Comparison of ENCODE assay signal across 8 cellular contexts in genomic region chr22:43000441-43001175, GRCh38. TPM values are rescaled to one million over a fixed set of nuclear protein-coding genes. Genes with fewer than 3 reads are reported as not detected.
DNase-seq lines count a peak whose midpoint lies in the region; ATAC-seq and TF ChIP-seq lines count a peak whose summit lies in the region.

No MANE protein-coding gene starts in this region.

- H3K9me3 Mint-ChIP-seq in T-helper 1 cell treated with Interleukin-12 subunit alpha and Interleukin-12 subunit beta and Interleukin-4 antibody, amounts not matched to agents 30 μg/mL and 1 μg/mL, for 36 hours, result no peaks in the 10 kb centered on the region

- peak overlapping the region; percentile 43 to 68 (median 61) for H3K27ac ChIP-seq in esophagus muscularis mucosa (replicated peaks in 1 of 4)

- intact Hi-C loops in esophagus muscularis mucosa (cut with DNase I), result no loop called here

- H3K9me3 ChIP-seq in esophagus muscularis mucosa, result no peaks in the 10 kb centered on the region

- H3K27me3 Mint-ChIP-seq in T-helper 1 cell treated with Interleukin-12 subunit alpha and Interleukin-12 subunit beta and Interleukin-4 antibody, amounts not matched to agents 30 μg/mL and 1 μg/mL, for 36 hours (ENCODE audit: low read depth), result no peaks in the 10 kb centered on the region

- TF ChIP-seq CTCF in GM13977 (IDR thresholded peaks at IDR 0.05; ENCODE audit: extremely low read depth, insufficient read depth, missing control alignments) (no peak), esophagus muscularis mucosa (IDR thresholded peaks at IDR 0.05) (no peak)

- H3K27ac Mint-ChIP-seq in T-helper 1 cell treated with Interleukin-12 subunit alpha and Interleukin-12 subunit beta and Interleukin-4 antibody, amounts not matched to agents 30 μg/mL and 1 μg/mL, for 36 hours, result peak overlapping the region; percentile 37

- DNase-seq in GM13977 (ENCODE audit: low spot score) (peak; percentile 43), esophagus muscularis mucosa (ENCODE audit: extremely low spot score) (no peak), NCI-H128 (lab: John Stamatoyannopoulos, UW; ENCODE audit: unreplicated experiment) (no peak), SHP77 (lab: John Stamatoyannopoulos, UW) (no peak), NCI-H82 (lab: John Stamatoyannopoulos, UW) (no peak)
- peak; percentile 66 for DNase-seq in stimulated activated CD4-positive, alpha-beta T cell treated with anti-CD3 and anti-CD28 coated beads, Interleukin-1b, Interleukin-23, amount 100 ng/mL, for 48 hours

- peaks cover 59% of the 10 kb centered on the region for H3K4me1 Mint-ChIP-seq in T-helper 1 cell treated with Interleukin-12 subunit alpha and Interleukin-12 subunit beta and Interleukin-4 antibody, amounts not matched to agents 30 μg/mL and 1 μg/mL, for 36 hours (ENCODE audit: low read depth)

- in situ Hi-C loops in GM13977 (cut with MboI; ENCODE audit: low pct_unique_long_range_greater_than_20kb, low sequenced_read_pairs, unreplicated experiment), result no loop called here

- H3K4me3 Mint-ChIP-seq in T-helper 1 cell treated with Interleukin-12 subunit alpha and Interleukin-12 subunit beta and Interleukin-4 antibody, amounts not matched to agents 30 μg/mL and 1 μg/mL, for 36 hours, result peak overlapping the region; percentile 6

- H3K36me3 ChIP-seq in esophagus muscularis mucosa, result no peaks in the 10 kb centered on the region

- H3K4me3 ChIP-seq in esophagus muscularis mucosa, result no peak overlapping the region

- H3K36me3 Mint-ChIP-seq in T-helper 1 cell treated with Interleukin-12 subunit alpha and Interleukin-12 subunit beta and Interleukin-4 antibody, amounts not matched to agents 30 μg/mL and 1 μg/mL, for 36 hours (ENCODE audit: low read depth), result peaks cover 3% of the 10 kb centered on the region

- no peak for ATAC-seq in HG03039 (IDR thresholded peaks at IDR 0.05; ENCODE audit: unreplicated experiment)

- peaks cover 64 to 98% (median 89%) of the 10 kb centered on the region in 4 donors for H3K4me1 ChIP-seq in esophagus muscularis mucosa

- TF ChIP-seq EP300 in esophagus muscularis mucosa (IDR thresholded peaks at IDR 0.05), result no peak

- H3K27me3 ChIP-seq in esophagus muscularis mucosa, result no peaks in the 10 kb centered on the region

- no peak for TF ChIP-seq POLR2A in esophagus muscularis mucosa (IDR thresholded peaks at IDR 0.05; ENCODE audit: low read depth)

- 68% methylated on average over 8 of the region's 8 CpGs for WGBS in esophagus muscularis mucosa

RNA-seq across cellular contexts. Expression of gene PACSIN2, which starts 14.3 kb away (rescaled TPM):
- total RNA-seq in esophagus muscularis mucosa, result 100 to 1,000 TPM in 3 of 4 donors, 10 to 100 TPM in 1; 91.1 to 147 (median 116) TPM

Comparison
In these comparisons a context has a peak if more than half of its experiments do, and no peak if none do; other contexts are left out.
1. DNase-seq: peak in GM13977 (single experiment) and stimulated activated CD4-positive, alpha-beta T cell treated with anti-CD3 and anti-CD28 coated beads, Interleukin-1b, Interleukin-23, amount 100 ng/mL, for 48 hours (single experiment); none in esophagus muscularis mucosa (single experiment), NCI-H128 (single experiment), SHP77 (0 of 2) and NCI-H82 (single experiment).